15 cellular contexts compared by ENCODE assay signal in genomic region chrY:8994001-8994400, GRCh38.
"Had no signal": no experiment of that assay in that cellular context is flagged by ENCODE, and none has a peak within 500 bp of the region (broad histone marks: within the 10 kb centered on the region; RNA-seq: fewer than 3 reads in every experiment).

No MANE protein-coding gene starts in this region.

- H3K4me1 Mint-ChIP-seq: activated naive CD4-positive, alpha-beta T cell treated with anti-CD3 and anti-CD28 coated beads, Interleukin-2, amount 10 ng/mL, durations not matched to agents 7 days and 5 days; natural killer cell; WTC11 had no signal

- H3K27me3 Mint-ChIP-seq: activated naive CD4-positive, alpha-beta T cell treated with anti-CD3 and anti-CD28 coated beads, Interleukin-2, amount 10 ng/mL, durations not matched to agents 7 days and 5 days; effector memory CD8-positive, alpha-beta T cell had no signal

- H3K27ac Mint-ChIP-seq: activated naive CD4-positive, alpha-beta T cell treated with anti-CD3 and anti-CD28 coated beads, Interleukin-2, amount 10 ng/mL, durations not matched to agents 7 days and 5 days; activated T-helper 2 cell treated with anti-CD3 and anti-CD28 coated beads, Interferon-gamma antibody, Interleukin-2, Interleukin-4, amounts not matched to agents 10 μg/mL and 5 μg/mL and 100 μg/mL, durations not matched to agents 14 hours and 24 hours and 36 hours; effector memory CD8-positive, alpha-beta T cell; natural killer cell; T-helper 1 cell treated with Interleukin-12 subunit alpha and Interleukin-12 subunit beta and Interleukin-4 antibody, amounts not matched to agents 30 μg/mL and 1 μg/mL, for 36 hours; WTC11 had no signal

- H3K9me3 Mint-ChIP-seq: activated naive CD4-positive, alpha-beta T cell treated with anti-CD3 and anti-CD28 coated beads, Interleukin-2, amount 10 ng/mL, durations not matched to agents 7 days and 5 days; activated T-helper 2 cell treated with anti-CD3 and anti-CD28 coated beads, Interferon-gamma antibody, Interleukin-2, Interleukin-4, amounts not matched to agents 10 μg/mL and 5 μg/mL and 100 μg/mL, durations not matched to agents 14 hours and 24 hours and 36 hours; natural killer cell; T-helper 1 cell treated with Interleukin-12 subunit alpha and Interleukin-12 subunit beta and Interleukin-4 antibody, amounts not matched to agents 30 μg/mL and 1 μg/mL, for 36 hours; WTC11 had no signal

- ATAC-seq: effector memory CD8-positive, alpha-beta T cell; natural killer cell; psoas muscle; SK-N-SH treated with all-trans-retinoic acid at 6 μM for 48 hours; stimulated activated naive CD8-positive, alpha-beta T cell treated with anti-CD3 and anti-CD28 coated beads, Interleukin-15, Interleukin-2, amounts not matched to agents 100 U/mL and 50 U/mL, for 24 hours; WTC11 had no signal

- H3K4me3 Mint-ChIP-seq: activated naive CD4-positive, alpha-beta T cell treated with anti-CD3 and anti-CD28 coated beads, Interleukin-2, amount 10 ng/mL, durations not matched to agents 7 days and 5 days; effector memory CD8-positive, alpha-beta T cell; natural killer cell; T-helper 1 cell treated with Interleukin-12 subunit alpha and Interleukin-12 subunit beta and Interleukin-4 antibody, amounts not matched to agents 30 μg/mL and 1 μg/mL, for 36 hours; WTC11 had no signal

- DNase-seq: activated CD4-positive, alpha-beta T cell treated with anti-CD3 and anti-CD28 coated beads for 48 hours; activated naive CD4-positive, alpha-beta T cell treated with anti-CD3 and anti-CD28 coated beads, Interleukin-2, amount 10 ng/mL, durations not matched to agents 7 days and 5 days; activated T-cell treated with anti-CD3 and anti-CD28 coated beads for 4 hours; cortex of kidney; effector memory CD8-positive, alpha-beta T cell; natural killer cell; psoas muscle; stimulated activated CD4-positive, alpha-beta T cell treated with anti-CD3 and anti-CD28 coated beads, Interleukin-4, amount 100 ng/mL, for 1 hour; stimulated activated CD8-positive, alpha-beta memory T cell treated with anti-CD3 and anti-CD28 coated beads, Interleukin-4, amount 100 ng/mL, for 48 hours; stimulated activated naive CD8-positive, alpha-beta T cell treated with anti-CD3 and anti-CD28 coated beads, Interleukin-15, Interleukin-2, amounts not matched to agents 100 U/mL and 50 U/mL, for 24 hours; testis had no signal
